Comparison of ENCODE assay signal across 8 cellular contexts in the genomic region with DNA sequence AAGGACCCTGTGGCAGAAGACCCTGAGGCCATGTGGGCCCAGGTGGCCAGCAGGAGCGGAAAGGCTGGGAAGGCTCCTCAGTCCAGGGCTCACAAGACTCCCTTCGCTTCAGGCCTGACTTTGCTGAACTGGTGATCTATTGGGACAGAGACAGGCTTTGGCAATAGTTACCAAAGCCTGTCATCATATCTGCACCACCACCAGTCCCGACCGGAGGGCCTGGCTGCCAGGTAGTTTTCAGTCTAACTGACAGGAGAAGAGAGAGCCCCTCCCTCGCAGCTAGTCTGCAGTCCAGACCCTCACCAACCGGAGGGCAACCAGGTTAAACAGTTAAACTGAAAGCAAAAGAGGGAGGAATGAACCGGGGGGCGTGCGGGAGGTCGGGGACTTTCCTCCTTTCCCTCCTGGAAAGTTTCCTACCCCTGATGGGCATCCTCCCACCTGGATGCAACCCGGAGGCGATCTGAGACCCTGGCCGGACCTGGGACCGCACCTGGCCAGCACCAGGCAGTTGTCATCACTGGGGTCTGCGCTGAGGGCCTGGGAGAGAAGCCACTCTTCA. TPM values are rescaled to one million over a fixed set of nuclear protein-coding genes. Genes with fewer than 3 reads are reported as not detected.
DNase-seq lines count a peak whose midpoint lies in the region; ATAC-seq and TF ChIP-seq lines count a peak whose summit lies in the region.

No MANE protein-coding gene starts in this region.

- H3K36me3 ChIP-seq in DOHH2 (ENCODE audit: control insufficient read depth, low read length), result no peaks in the 10 kb centered on the region
- no peaks in the 10 kb centered on the region for H3K36me3 ChIP-seq in HEK293 (ENCODE audit: control insufficient read depth in 2 of 2, insufficient read depth in 1 of 2, low read length in 2 of 2)
- no peaks in the 10 kb centered on the region for H3K36me3 ChIP-seq in OCI-LY7 (ENCODE audit: insufficient read depth, low read length)
- H3K36me3 ChIP-seq in right atrium auricular region, result no peaks in the 10 kb centered on the region

- H3K4me3 ChIP-seq in DOHH2 (ENCODE audit: low read length) (peak overlapping the region; percentile 97), HEK293 (ENCODE audit: low read depth, low read length) (peak overlapping the region; percentile 70), OCI-LY7 (ENCODE audit: low read depth, low read length, poor library complexity, severe bottlenecking) (peak overlapping the region; percentile 85), right atrium auricular region (peak overlapping the region; percentile 68 to 87)

- peak overlapping the region; percentile 96 for H3K27ac Mint-ChIP-seq in activated naive CD8-positive, alpha-beta T cell

- DNase-seq in OCI-LY7 (ENCODE audit: low spot score) (peak; percentile 24), right atrium auricular region (ENCODE audit: low spot score) (peak; percentile 60), sciatic nerve (ENCODE audit: low spot score) (peak; percentile 59), OCI-M2 (lab: John Stamatoyannopoulos, UW; ENCODE audit: unreplicated experiment) (no peak), GDM1 (lab: John Stamatoyannopoulos, UW) (no peak)

- H3K4me2 ChIP-seq in DOHH2 (ENCODE audit: low read length), result peak overlapping the region; percentile 87
- H3K4me2 ChIP-seq in OCI-LY7 (ENCODE audit: low read length), result peak overlapping the region; percentile 99

- TF ChIP-seq CTCF in DOHH2 (IDR thresholded peaks at IDR 0.05; ENCODE audit: low read depth, low read length, poor library complexity, severe bottlenecking), result no peak
- no peak for TF ChIP-seq CTCF in HEK293 (tag by site-specific recombination; IDR thresholded peaks at IDR 0.05)
- TF ChIP-seq CTCF in OCI-LY7 (conservative IDR thresholded peaks at IDR 0.05; ENCODE audit: low read length), result no peak
- no peak for TF ChIP-seq CTCF in right atrium auricular region (IDR thresholded peaks at IDR 0.05)

- peaks cover 13% of the 10 kb centered on the region for H3K4me1 ChIP-seq in DOHH2 (ENCODE audit: control insufficient read depth, low read length)
- H3K4me1 ChIP-seq in HEK293 (ENCODE audit: control insufficient read depth, insufficient read depth, low read length), result peaks cover 2% of the 10 kb centered on the region; the same call in 1 of the 2 replicates
- H3K4me1 ChIP-seq in OCI-LY7 (ENCODE audit: insufficient read depth, low read length, poor library complexity, severe bottlenecking), result peaks cover 8% of the 10 kb centered on the region
- H3K4me1 ChIP-seq in right atrium auricular region, result peaks cover 0 to 5% of the 10 kb centered on the region in 2 donors

- peaks cover 11% of the 10 kb centered on the region for H3K36me3 Mint-ChIP-seq in activated naive CD8-positive, alpha-beta T cell

- H3K9me3 ChIP-seq in DOHH2 (ENCODE audit: control insufficient read depth, insufficient read depth, low read length), result no peaks in the 10 kb centered on the region
- no peaks in the 10 kb centered on the region for H3K9me3 ChIP-seq in HEK293 (ENCODE audit: control insufficient read depth, insufficient read depth, low read depth, low read length)
- no peaks in the 10 kb centered on the region for H3K9me3 ChIP-seq in OCI-LY7 (ENCODE audit: low read length)
- H3K9me3 ChIP-seq in right atrium auricular region, result no peaks in the 10 kb centered on the region

- peak overlapping the region; percentile 94 for H3K4me3 Mint-ChIP-seq in activated naive CD8-positive, alpha-beta T cell

- no peaks in the 10 kb centered on the region for H3K9me2 ChIP-seq in DOHH2 (replicated peaks; ENCODE audit: control insufficient read depth, low read length)
- H3K9me2 ChIP-seq in OCI-LY7 (ENCODE audit: insufficient read depth, low read length), result no peaks in the 10 kb centered on the region

- no peak overlapping the region for H3K27ac ChIP-seq in DOHH2 (ENCODE audit: low read depth, low read length)
- peak overlapping the region; percentile 76; the same call in 1 of the 2 replicates for H3K27ac ChIP-seq in HEK293 (ENCODE audit: extremely low read depth, low read depth, low read length)
- H3K27ac ChIP-seq in OCI-LY7 (ENCODE audit: low read depth, low read length, poor library complexity, severe bottlenecking), result no peak overlapping the region
- peak overlapping the region; percentile 69 to 88 for H3K27ac ChIP-seq in right atrium auricular region

- intact Hi-C loops in OCI-LY7 (cut with micrococcal nuclease; ENCODE audit: unreplicated experiment) (loop anchor here (5.0 kb wide), 1 partner anchor 92 kb away; the partner anchor contains the start of gene RSL24D1), sciatic nerve (cut with DNase I) (loop anchor here (5.0 kb wide), 1 partner anchor 72 kb away; no protein-coding TSS in a partner anchor)

- H3K27me3 ChIP-seq in DOHH2 (ENCODE audit: control insufficient read depth, low read length) (no peaks in the 10 kb centered on the region; the same call in 1 of the 2 replicates), right atrium auricular region (no peaks in the 10 kb centered on the region)

- H3K79me2 ChIP-seq in DOHH2 (ENCODE audit: control insufficient read depth, low read length) (no peaks in the 10 kb centered on the region), OCI-LY7 (ENCODE audit: insufficient read depth, low read depth, low read length) (no peaks in the 10 kb centered on the region)

- POLR2A ChIA-PET in HEK293 (lab: Yijun Ruan, JAX) (no interaction called here), OCI-LY7 (lab: Charles Lee) (no interaction called here)

- peak overlapping the region; percentile 97 for H2AFZ ChIP-seq in OCI-LY7 (ENCODE audit: low read length)

- ATAC-seq in sciatic nerve, result peak; percentile 61

- BruUV-seq in OCI-LY7 (replicated peaks; lab: Mats Ljungman, UMichigan), result no TSS peak

- CTCF ChIA-PET in HEK293 (lab: Yijun Ruan, JAX), result no interaction called here
- CTCF ChIA-PET in OCI-LY7 (lab: Charles Lee; ENCODE audit: unreplicated experiment), result no interaction called here

- H4K20me1 ChIP-seq in DOHH2 (ENCODE audit: control insufficient read depth, insufficient read depth, low read depth, low read length) (no peaks in the 10 kb centered on the region), OCI-LY7 (ENCODE audit: insufficient read depth, low read length) (no peaks in the 10 kb centered on the region)

- no peaks in the 10 kb centered on the region for H3F3A ChIP-seq in DOHH2 (ENCODE audit: control insufficient read depth, insufficient read depth)

- H3K27me3 Mint-ChIP-seq in activated naive CD8-positive, alpha-beta T cell, result no peaks in the 10 kb centered on the region

- H3K4me1 Mint-ChIP-seq in activated naive CD8-positive, alpha-beta T cell (ENCODE audit: low read depth), result peaks cover 47% of the 10 kb centered on the region

- no peaks in the 10 kb centered on the region for H3K9me3 Mint-ChIP-seq in activated naive CD8-positive, alpha-beta T cell (ENCODE audit: low read depth)

TF ChIP-seq in HEK293, 187 proteins besides CTCF, POLR2A, EP300 and RAD21 (continues in another document):
- TF ChIP-seq ZNF335 (tag by site-specific recombination; conservative IDR thresholded peaks at IDR 0.05) (peak; percentile 70), ZNF157 (tag by site-specific recombination; IDR thresholded peaks at IDR 0.05) (no peak), OVOL3 (tag by site-specific recombination; IDR thresholded peaks at IDR 0.05) (no peak), YY2 (tag by site-specific recombination; IDR thresholded peaks at IDR 0.05) (no peak), PATZ1 (tag by site-specific recombination; IDR thresholded peaks at IDR 0.05) (peak; percentile 12; the same call in 1 of the 2 replicates), ZBTB17 (tag by site-specific recombination; IDR thresholded peaks at IDR 0.05) (peak; percentile 55), ZNF561 (tag by site-specific recombination; IDR thresholded peaks at IDR 0.05; ENCODE audit: borderline replicate concordance) (no peak)
- TF ChIP-seq, protein P1, sequence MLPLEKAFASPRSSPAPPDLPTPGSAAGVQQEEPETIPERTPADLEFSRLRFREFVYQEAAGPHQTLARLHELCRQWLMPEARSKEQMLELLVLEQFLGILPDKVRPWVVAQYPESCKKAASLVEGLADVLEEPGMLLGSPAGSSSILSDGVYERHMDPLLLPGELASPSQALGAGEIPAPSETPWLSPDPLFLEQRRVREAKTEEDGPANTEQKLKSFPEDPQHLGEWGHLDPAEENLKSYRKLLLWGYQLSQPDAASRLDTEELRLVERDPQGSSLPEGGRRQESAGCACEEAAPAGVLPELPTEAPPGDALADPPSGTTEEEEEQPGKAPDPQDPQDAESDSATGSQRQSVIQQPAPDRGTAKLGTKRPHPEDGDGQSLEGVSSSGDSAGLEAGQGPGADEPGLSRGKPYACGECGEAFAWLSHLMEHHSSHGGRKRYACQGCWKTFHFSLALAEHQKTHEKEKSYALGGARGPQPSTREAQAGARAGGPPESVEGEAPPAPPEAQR (tag by site-specific recombination; IDR thresholded peaks at IDR 0.05), result no peak

RNA-seq across cellular contexts. Expression of gene RAB27A, which starts 0.5 kb away (rescaled TPM):
- total RNA-seq in OCI-LY7 (2014; rRNA removed; shearing (Covaris generic)), result 4.5 and 6.0 TPM in 2 replicates
- total RNA-seq in OCI-LY7 (2022) (21.7 and 22.4 TPM in 2 replicates), right atrium auricular region (1 to 10 TPM; 5.0 to 7.9 TPM), sciatic nerve (27.6 TPM)

RNA-seq across cellular contexts. Expression of gene PIGBOS1, which starts 29.8 kb away (rescaled TPM):
- 10.1 and 10.4 TPM in 2 replicates for total RNA-seq in OCI-LY7 (2014; rRNA removed; shearing (Covaris generic))
- total RNA-seq in OCI-LY7 (2022) (14.8 and 15.6 TPM in 2 replicates), right atrium auricular region (10 to 100 TPM; 11.4 to 14.8 TPM), sciatic nerve (11.8 TPM)

RNA-seq across cellular contexts. Expression of gene PIGB, which starts 29.9 kb away (rescaled TPM):
- 8.7 and 10.3 TPM in 2 replicates for total RNA-seq in OCI-LY7 (2014; rRNA removed; shearing (Covaris generic))
- total RNA-seq in OCI-LY7 (2022) (27.6 and 35.7 TPM in 2 replicates), right atrium auricular region (1 to 10 TPM; 3.2 to 3.3 TPM), sciatic nerve (8.5 TPM)

Comparison
In these comparisons a context has a peak if more than half of its experiments do, and no peak if none do; other contexts are left out.
1. H3K27ac ChIP-seq: peak in HEK293 (single experiment) and right atrium auricular region (2 of 2); none in DOHH2 (single experiment) and OCI-LY7 (single experiment).
2. DNase-seq: peak in OCI-LY7 (single experiment), right atrium auricular region (single experiment) and sciatic nerve (single experiment); none in OCI-M2 (single experiment) and GDM1 (single experiment).
3. Peak in every context shown above with its lines, with median percentiles within 50 percentile points of each other: H3K4me3 ChIP-seq.